ENCODE assay signal across 24 cellular contexts in genomic region chr2:129847043-129847442, GRCh38.
"Had no signal": no experiment of that assay in that cellular context is flagged by ENCODE, and none has a peak within 500 bp of the region (broad histone marks: within the 10 kb centered on the region; RNA-seq: fewer than 3 reads in every experiment).

No MANE protein-coding gene starts in this region.

- H3K4me3 ChIP-seq: ascending aorta, Peyer's patch, SJSA1 had no signal

- DNase-seq: activated CD4-positive, alpha-beta T cell treated with anti-CD3 and anti-CD28 coated beads for 36 hours; activated CD4-positive, alpha-beta T cell treated with anti-CD3 and anti-CD28 coated beads, Interleukin-2, amount 10 ng/mL, durations not matched to agents 7 days and 5 days; activated CD4-positive, alpha-beta T cell treated with anti-CD3 and anti-CD28 coated beads, Interleukin-2, amount 50 U/mL, for 48 hours; activated CD8-positive, alpha-beta T cell treated with anti-CD3 and anti-CD28 coated beads, Interleukin-2, amount 10 ng/mL, durations not matched to agents 7 days and 5 days; activated effector memory CD4-positive, alpha-beta T cell treated with Interleukin-2 at 50 U/mL for 16 hours; activated naive CD4-positive, alpha-beta T cell treated with anti-CD3 and anti-CD28 coated beads, Interleukin-2, amount 10 ng/mL, durations not matched to agents 7 days and 5 days; activated naive CD8-positive, alpha-beta T cell treated with anti-CD3 and anti-CD28 coated beads for 36 hours; activated T-cell treated with anti-CD3 and anti-CD28 coated beads, Interleukin-2, amount 50 U/mL, for 24 hours; amygdala; NCI-H1105; NCI-H1417 treated with DMSO at 0.1 percent for 48 hours; NCI-H1694; NCI-H1930; NCI-H345; NCI-H524 treated with DMSO at 0.1 percent for 48 hours; PC-3; Peyer's patch; RPMI8226; SHP77 treated with DMSO at 0.1 percent for 48 hours; SK-N-SH had no signal

- H3K4me1 ChIP-seq: ascending aorta, Peyer's patch, SJSA1 had no signal

- ATAC-seq: activated CD4-positive, alpha-beta T cell treated with anti-CD3 and anti-CD28 coated beads for 36 hours; activated CD4-positive, CD25-positive, alpha-beta regulatory T cell treated with anti-CD3 and anti-CD28 coated beads, Interleukin-2, amount 50 U/mL, for 24 hours; activated CD8-positive, alpha-beta T cell treated with anti-CD3 and anti-CD28 coated beads, Interleukin-2, amount 10 ng/mL, durations not matched to agents 7 days and 5 days; PC-3; WTC11 had no signal

- H3K27me3 ChIP-seq: ascending aorta, Peyer's patch, SJSA1 had no signal

- H3K27ac ChIP-seq: ascending aorta, Peyer's patch, SJSA1 had no signal

- H3K4me2 ChIP-seq: SK-N-SH had no signal

- H3K36me3 ChIP-seq: ascending aorta, Peyer's patch, SJSA1 had no signal

- H3K9ac ChIP-seq: SK-N-SH had no signal

- H3K9me3 ChIP-seq: ascending aorta, Peyer's patch, SJSA1, SK-N-SH had no signal
